In the genomic region with DNA sequence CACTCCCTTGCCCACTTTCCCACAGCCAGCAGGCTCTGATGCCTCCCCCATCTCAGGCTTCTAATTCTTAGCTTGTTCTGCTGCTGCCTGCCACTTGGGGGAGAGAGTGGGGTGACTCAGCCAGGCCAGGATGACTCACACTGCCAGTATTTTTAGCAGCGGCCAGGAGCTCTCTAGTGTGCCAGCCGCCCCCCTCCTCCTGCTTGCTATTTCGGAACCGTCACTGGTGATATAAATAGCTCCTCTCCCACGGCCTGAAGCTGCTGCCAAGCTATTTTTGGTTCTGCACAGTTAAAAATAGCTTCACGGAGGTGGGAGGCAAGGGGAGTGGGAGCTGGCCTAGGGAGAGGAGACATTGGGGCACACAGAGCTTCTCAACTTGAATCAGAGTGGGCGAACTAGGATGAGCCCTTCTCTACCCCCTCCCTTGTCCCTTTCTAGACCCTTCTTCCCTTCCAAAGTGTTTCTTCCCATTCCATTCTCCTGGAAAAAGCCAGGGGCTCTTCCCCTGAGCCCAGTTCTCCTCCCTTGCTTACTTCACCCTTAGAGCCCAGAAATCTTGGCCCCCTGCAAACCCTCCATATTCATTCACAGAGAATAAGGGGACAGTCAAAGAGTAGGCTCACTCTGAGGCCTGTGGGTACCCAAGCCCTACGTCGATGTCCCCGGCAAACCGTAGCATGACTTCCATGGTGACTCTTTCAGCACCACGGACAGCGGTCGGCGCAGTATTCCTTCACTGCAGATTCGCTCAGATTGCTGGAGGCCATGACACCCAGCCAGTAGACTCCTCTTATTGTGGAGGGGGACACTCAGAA, we compare ENCODE assay signal across 1 cellular context.
A peak's percentile ranks its signal among the peaks of the same experiment; 100 is the strongest.
TF ChIP-seq lines count a peak whose summit lies in the region.

No MANE protein-coding gene starts in this region.

TF ChIP-seq in H1, 55 proteins besides CTCF, POLR2A, EP300 and RAD21:
- TF ChIP-seq KDM5A (IDR thresholded peaks at IDR 0.05; ENCODE audit: low read length), result no peak
- TF ChIP-seq NANOG (IDR thresholded peaks at IDR 0.05; ENCODE audit: insufficient read depth, low read depth, low read length, poor library complexity, severe bottlenecking), result no peak
- no peak for TF ChIP-seq NRF1 (IDR thresholded peaks at IDR 0.05; ENCODE audit: low read depth, low read length)
- TF ChIP-seq POU5F1 (IDR thresholded peaks at IDR 0.05; ENCODE audit: low read depth, low read length), result no peak
- no peak for TF ChIP-seq SP2 (IDR thresholded peaks at IDR 0.05; ENCODE audit: low read length)
- TF ChIP-seq BCL11A (IDR thresholded peaks at IDR 0.05; ENCODE audit: low read depth in 2 of 2, low read length in 2 of 2), result no peak
- no peak for TF ChIP-seq POLR2AphosphoS5 (IDR thresholded peaks at IDR 0.05; ENCODE audit: low read depth, low read length)
- peak; percentile 92 for TF ChIP-seq JUN (IDR thresholded peaks at IDR 0.05; ENCODE audit: low read depth, low read length)
- TF ChIP-seq JUND (IDR thresholded peaks at IDR 0.05; ENCODE audit: low read length), result peak; percentile 99
- no peak for TF ChIP-seq BRCA1 (IDR thresholded peaks at IDR 0.05; ENCODE audit: low read depth, low read length)
- TF ChIP-seq YY1 (IDR thresholded peaks at IDR 0.05; ENCODE audit: low read depth, low read length), result peak; percentile 91
- TF ChIP-seq SAP30 (IDR thresholded peaks at IDR 0.05; ENCODE audit: insufficient read depth, insufficient replicate concordance, low read length), result peak; percentile 89
- TF ChIP-seq, protein P1, sequence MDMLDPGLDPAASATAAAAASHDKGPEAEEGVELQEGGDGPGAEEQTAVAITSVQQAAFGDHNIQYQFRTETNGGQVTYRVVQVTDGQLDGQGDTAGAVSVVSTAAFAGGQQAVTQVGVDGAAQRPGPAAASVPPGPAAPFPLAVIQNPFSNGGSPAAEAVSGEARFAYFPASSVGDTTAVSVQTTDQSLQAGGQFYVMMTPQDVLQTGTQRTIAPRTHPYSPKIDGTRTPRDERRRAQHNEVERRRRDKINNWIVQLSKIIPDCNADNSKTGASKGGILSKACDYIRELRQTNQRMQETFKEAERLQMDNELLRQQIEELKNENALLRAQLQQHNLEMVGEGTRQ (IDR thresholded peaks at IDR 0.05; ENCODE audit: low read length), result no peak
- no peak for TF ChIP-seq EGR1 (IDR thresholded peaks at IDR 0.05; ENCODE audit: borderline replicate concordance, low read depth, low read length)
- TF ChIP-seq KDM4A (IDR thresholded peaks at IDR 0.05; ENCODE audit: low read depth, low read length, severe bottlenecking), result no peak
- TF ChIP-seq SIX5 (IDR thresholded peaks at IDR 0.05; ENCODE audit: low read depth, low read length), result no peak
- TF ChIP-seq TAF7 (optimal IDR thresholded peaks at IDR 0.05; ENCODE audit: borderline replicate concordance, low read depth, low read length), result no peak
- TF ChIP-seq BACH1 (IDR thresholded peaks at IDR 0.05; ENCODE audit: low read length), result peak; percentile 96
- no peak for TF ChIP-seq CBX8 (IDR thresholded peaks at IDR 0.05; ENCODE audit: borderline replicate concordance, low read depth, low read length)
- no peak for TF ChIP-seq CBX5 (IDR thresholded peaks at IDR 0.05; ENCODE audit: low read depth, low read length)
- no peak for TF ChIP-seq EZH2 (IDR thresholded peaks at IDR 0.05; ENCODE audit: low read depth, low read length, severe bottlenecking)
- TF ChIP-seq, protein P2, sequence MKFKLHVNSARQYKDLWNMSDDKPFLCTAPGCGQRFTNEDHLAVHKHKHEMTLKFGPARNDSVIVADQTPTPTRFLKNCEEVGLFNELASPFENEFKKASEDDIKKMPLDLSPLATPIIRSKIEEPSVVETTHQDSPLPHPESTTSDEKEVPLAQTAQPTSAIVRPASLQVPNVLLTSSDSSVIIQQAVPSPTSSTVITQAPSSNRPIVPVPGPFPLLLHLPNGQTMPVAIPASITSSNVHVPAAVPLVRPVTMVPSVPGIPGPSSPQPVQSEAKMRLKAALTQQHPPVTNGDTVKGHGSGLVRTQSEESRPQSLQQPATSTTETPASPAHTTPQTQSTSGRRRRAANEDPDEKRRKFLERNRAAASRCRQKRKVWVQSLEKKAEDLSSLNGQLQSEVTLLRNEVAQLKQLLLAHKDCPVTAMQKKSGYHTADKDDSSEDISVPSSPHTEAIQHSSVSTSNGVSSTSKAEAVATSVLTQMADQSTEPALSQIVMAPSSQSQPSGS (IDR thresholded peaks at IDR 0.05; ENCODE audit: low read length), result no peak
- TF ChIP-seq, protein P3, sequence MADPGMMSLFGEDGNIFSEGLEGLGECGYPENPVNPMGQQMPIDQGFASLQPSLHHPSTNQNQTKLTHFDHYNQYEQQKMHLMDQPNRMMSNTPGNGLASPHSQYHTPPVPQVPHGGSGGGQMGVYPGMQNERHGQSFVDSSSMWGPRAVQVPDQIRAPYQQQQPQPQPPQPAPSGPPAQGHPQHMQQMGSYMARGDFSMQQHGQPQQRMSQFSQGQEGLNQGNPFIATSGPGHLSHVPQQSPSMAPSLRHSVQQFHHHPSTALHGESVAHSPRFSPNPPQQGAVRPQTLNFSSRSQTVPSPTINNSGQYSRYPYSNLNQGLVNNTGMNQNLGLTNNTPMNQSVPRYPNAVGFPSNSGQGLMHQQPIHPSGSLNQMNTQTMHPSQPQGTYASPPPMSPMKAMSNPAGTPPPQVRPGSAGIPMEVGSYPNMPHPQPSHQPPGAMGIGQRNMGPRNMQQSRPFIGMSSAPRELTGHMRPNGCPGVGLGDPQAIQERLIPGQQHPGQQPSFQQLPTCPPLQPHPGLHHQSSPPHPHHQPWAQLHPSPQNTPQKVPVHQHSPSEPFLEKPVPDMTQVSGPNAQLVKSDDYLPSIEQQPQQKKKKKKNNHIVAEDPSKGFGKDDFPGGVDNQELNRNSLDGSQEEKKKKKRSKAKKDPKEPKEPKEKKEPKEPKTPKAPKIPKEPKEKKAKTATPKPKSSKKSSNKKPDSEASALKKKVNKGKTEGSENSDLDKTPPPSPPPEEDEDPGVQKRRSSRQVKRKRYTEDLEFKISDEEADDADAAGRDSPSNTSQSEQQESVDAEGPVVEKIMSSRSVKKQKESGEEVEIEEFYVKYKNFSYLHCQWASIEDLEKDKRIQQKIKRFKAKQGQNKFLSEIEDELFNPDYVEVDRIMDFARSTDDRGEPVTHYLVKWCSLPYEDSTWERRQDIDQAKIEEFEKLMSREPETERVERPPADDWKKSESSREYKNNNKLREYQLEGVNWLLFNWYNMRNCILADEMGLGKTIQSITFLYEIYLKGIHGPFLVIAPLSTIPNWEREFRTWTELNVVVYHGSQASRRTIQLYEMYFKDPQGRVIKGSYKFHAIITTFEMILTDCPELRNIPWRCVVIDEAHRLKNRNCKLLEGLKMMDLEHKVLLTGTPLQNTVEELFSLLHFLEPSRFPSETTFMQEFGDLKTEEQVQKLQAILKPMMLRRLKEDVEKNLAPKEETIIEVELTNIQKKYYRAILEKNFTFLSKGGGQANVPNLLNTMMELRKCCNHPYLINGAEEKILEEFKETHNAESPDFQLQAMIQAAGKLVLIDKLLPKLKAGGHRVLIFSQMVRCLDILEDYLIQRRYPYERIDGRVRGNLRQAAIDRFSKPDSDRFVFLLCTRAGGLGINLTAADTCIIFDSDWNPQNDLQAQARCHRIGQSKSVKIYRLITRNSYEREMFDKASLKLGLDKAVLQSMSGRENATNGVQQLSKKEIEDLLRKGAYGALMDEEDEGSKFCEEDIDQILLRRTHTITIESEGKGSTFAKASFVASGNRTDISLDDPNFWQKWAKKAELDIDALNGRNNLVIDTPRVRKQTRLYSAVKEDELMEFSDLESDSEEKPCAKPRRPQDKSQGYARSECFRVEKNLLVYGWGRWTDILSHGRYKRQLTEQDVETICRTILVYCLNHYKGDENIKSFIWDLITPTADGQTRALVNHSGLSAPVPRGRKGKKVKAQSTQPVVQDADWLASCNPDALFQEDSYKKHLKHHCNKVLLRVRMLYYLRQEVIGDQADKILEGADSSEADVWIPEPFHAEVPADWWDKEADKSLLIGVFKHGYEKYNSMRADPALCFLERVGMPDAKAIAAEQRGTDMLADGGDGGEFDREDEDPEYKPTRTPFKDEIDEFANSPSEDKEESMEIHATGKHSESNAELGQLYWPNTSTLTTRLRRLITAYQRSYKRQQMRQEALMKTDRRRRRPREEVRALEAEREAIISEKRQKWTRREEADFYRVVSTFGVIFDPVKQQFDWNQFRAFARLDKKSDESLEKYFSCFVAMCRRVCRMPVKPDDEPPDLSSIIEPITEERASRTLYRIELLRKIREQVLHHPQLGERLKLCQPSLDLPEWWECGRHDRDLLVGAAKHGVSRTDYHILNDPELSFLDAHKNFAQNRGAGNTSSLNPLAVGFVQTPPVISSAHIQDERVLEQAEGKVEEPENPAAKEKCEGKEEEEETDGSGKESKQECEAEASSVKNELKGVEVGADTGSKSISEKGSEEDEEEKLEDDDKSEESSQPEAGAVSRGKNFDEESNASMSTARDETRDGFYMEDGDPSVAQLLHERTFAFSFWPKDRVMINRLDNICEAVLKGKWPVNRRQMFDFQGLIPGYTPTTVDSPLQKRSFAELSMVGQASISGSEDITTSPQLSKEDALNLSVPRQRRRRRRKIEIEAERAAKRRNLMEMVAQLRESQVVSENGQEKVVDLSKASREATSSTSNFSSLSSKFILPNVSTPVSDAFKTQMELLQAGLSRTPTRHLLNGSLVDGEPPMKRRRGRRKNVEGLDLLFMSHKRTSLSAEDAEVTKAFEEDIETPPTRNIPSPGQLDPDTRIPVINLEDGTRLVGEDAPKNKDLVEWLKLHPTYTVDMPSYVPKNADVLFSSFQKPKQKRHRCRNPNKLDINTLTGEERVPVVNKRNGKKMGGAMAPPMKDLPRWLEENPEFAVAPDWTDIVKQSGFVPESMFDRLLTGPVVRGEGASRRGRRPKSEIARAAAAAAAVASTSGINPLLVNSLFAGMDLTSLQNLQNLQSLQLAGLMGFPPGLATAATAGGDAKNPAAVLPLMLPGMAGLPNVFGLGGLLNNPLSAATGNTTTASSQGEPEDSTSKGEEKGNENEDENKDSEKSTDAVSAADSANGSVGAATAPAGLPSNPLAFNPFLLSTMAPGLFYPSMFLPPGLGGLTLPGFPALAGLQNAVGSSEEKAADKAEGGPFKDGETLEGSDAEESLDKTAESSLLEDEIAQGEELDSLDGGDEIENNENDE (IDR thresholded peaks at IDR 0.05; ENCODE audit: insufficient replicate concordance, low read length), result no peak
- TF ChIP-seq CREB1 (IDR thresholded peaks at IDR 0.05), result peak; percentile 70; the same call in 1 of the 2 replicates
- TF ChIP-seq GTF2F1 (IDR thresholded peaks at IDR 0.05; ENCODE audit: borderline replicate concordance, low read depth, low read length), result no peak
- no peak for TF ChIP-seq SIRT6 (IDR thresholded peaks at IDR 0.05; ENCODE audit: low read length)
- TF ChIP-seq CTBP2 (IDR thresholded peaks at IDR 0.05; ENCODE audit: borderline replicate concordance, insufficient read depth, insufficient read length, low read length), result no peak
- no peak for TF ChIP-seq GABPA (IDR thresholded peaks at IDR 0.05; ENCODE audit: borderline replicate concordance, insufficient read depth, low read length)
- TF ChIP-seq SIN3A (conservative IDR thresholded peaks at IDR 0.05 in 1 of 2, IDR thresholded peaks at IDR 0.05 in 1 of 2; ENCODE audit: low read depth in 1 of 2, low read length in 2 of 2), result peak; percentile 97 to 98
- no peak for TF ChIP-seq SUZ12 (IDR thresholded peaks at IDR 0.05; ENCODE audit: low read length)
- TF ChIP-seq, protein P4, sequence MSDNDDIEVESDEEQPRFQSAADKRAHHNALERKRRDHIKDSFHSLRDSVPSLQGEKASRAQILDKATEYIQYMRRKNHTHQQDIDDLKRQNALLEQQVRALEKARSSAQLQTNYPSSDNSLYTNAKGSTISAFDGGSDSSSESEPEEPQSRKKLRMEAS (IDR thresholded peaks at IDR 0.05), result peak; percentile 51
- TF ChIP-seq, protein P5, sequence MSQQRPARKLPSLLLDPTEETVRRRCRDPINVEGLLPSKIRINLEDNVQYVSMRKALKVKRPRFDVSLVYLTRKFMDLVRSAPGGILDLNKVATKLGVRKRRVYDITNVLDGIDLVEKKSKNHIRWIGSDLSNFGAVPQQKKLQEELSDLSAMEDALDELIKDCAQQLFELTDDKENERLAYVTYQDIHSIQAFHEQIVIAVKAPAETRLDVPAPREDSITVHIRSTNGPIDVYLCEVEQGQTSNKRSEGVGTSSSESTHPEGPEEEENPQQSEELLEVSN (IDR thresholded peaks at IDR 0.05), result no peak
- TF ChIP-seq SP4 (IDR thresholded peaks at IDR 0.05; ENCODE audit: low read length), result no peak
- TF ChIP-seq, protein P6, sequence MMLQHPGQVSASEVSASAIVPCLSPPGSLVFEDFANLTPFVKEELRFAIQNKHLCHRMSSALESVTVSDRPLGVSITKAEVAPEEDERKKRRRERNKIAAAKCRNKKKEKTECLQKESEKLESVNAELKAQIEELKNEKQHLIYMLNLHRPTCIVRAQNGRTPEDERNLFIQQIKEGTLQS (IDR thresholded peaks at IDR 0.05; ENCODE audit: insufficient read depth, low read depth, low read length), result peak; percentile 85
- TF ChIP-seq TBP (IDR thresholded peaks at IDR 0.05; ENCODE audit: low read depth, low read length), result no peak
- TF ChIP-seq TCF12 (IDR thresholded peaks at IDR 0.05; ENCODE audit: low read depth, low read length), result no peak
- no peak for TF ChIP-seq CHD2 (IDR thresholded peaks at IDR 0.05; ENCODE audit: low read length)
- no peak for TF ChIP-seq RXRA (IDR thresholded peaks at IDR 0.05; ENCODE audit: insufficient read depth, low read depth, low read length)
- TF ChIP-seq RFX5 (IDR thresholded peaks at IDR 0.05; ENCODE audit: borderline replicate concordance, low read depth, low read length), result no peak
- peak; percentile 1 for TF ChIP-seq ASH2L (IDR thresholded peaks at IDR 0.05; ENCODE audit: low read length)
- no peak for TF ChIP-seq ZNF274 (IDR thresholded peaks at IDR 0.05; ENCODE audit: borderline replicate concordance, extremely low read depth, low read length)
- TF ChIP-seq PHF8 (conservative IDR thresholded peaks at IDR 0.05; ENCODE audit: low read depth, low read length), result no peak
- TF ChIP-seq RNF2 (IDR thresholded peaks at IDR 0.05; ENCODE audit: borderline replicate concordance, low read depth, low read length, missing control alignments, poor library complexity, severe bottlenecking), result no peak
- no peak for TF ChIP-seq HDAC2 (IDR thresholded peaks at IDR 0.05; ENCODE audit: borderline replicate concordance in 1 of 2, low read depth in 2 of 2, low read length in 2 of 2)
- TF ChIP-seq TEAD4 (IDR thresholded peaks at IDR 0.05; ENCODE audit: low read depth, low read length), result no peak
- TF ChIP-seq KDM1A (IDR thresholded peaks at IDR 0.05; ENCODE audit: borderline replicate concordance, low read length), result no peak
- TF ChIP-seq TAF1 (IDR thresholded peaks at IDR 0.05; ENCODE audit: low read depth, low read length), result 0 out of 2 replicates have a peak, but pooled peaks have one; percentile 19
- TF ChIP-seq HDAC6 (IDR thresholded peaks at IDR 0.05; ENCODE audit: low read depth, low read length), result no peak
- no peak for TF ChIP-seq CHD1 (IDR thresholded peaks at IDR 0.05; ENCODE audit: low read depth, low read length)
- 0 out of 2 replicates have a peak, but pooled peaks have one; percentile 37 for TF ChIP-seq SP1 (IDR thresholded peaks at IDR 0.05; ENCODE audit: low read depth, low read length)
- TF ChIP-seq MAFK (IDR thresholded peaks at IDR 0.05; ENCODE audit: low read depth, low read length), result peak; percentile 79; the same call in 1 of the 2 replicates
- TF ChIP-seq RBBP5 (IDR thresholded peaks at IDR 0.05; ENCODE audit: borderline replicate concordance, low read depth, low read length), result peak; percentile 24; the same call in 1 of the 2 replicates
